ENCODE assay signal across 19 cellular contexts in the genomic region with DNA sequence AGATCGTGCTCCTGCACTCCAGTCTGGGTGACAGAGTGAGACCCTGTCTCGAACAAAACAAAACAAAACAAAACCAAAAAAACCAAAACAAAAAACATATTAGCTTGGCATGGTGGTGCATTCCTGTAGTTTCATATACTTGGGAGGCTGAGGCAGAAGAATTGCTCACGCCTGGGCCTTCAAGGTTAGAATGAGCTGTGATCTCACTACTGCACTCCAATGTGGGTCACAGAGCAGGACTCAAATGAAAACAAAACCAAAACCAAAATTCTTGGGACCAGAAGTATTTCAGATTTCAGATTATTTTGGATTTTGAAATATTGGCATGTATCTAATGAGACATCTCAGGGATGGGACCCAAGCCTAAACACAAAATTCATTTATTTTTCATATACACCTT.
"Had no signal": no experiment of that assay in that cellular context is flagged by ENCODE, and none has a peak within 500 bp of the region (broad histone marks: within the 10 kb centered on the region; RNA-seq: fewer than 3 reads in every experiment).

No MANE protein-coding gene starts in this region.

- H3K4me2 ChIP-seq: PC-9 had no signal

- H3K4me3 ChIP-seq: PC-9, Peyer's patch, SJCRH30 had no signal

- H2AFZ ChIP-seq: PC-9 had no signal

- H3K4me1 ChIP-seq: Peyer's patch had no signal

- H3K9me3 ChIP-seq: Peyer's patch, SJCRH30 had no signal

- ATAC-seq: Right ventricle myocardium inferior, SK-N-SH treated with all-trans-retinoic acid at 6 μM for 48 hours had no signal

- H3K36me3 ChIP-seq: Peyer's patch, SJCRH30 had no signal

- DNase-seq: KBM-7, NCI-H1092, NCI-H1105 treated with DMSO at 0.1 percent for 48 hours, NCI-H1417 treated with DMSO at 0.1 percent for 48 hours, NCI-H146, NCI-H1694 treated with DMSO at 0.1 percent for 48 hours, NCI-H1930, NCI-H2081, NCI-H2107, NCI-H2227 treated with DMSO at 0.1 percent for 48 hours, NCI-H524, NCI-H526 treated with DMSO at 0.1 percent for 48 hours, NCI-H748 treated with DMSO at 0.1 percent for 48 hours, PC-9, Peyer's patch, SHP77 treated with DMSO at 0.1 percent for 48 hours, SJCRH30 had no signal

- H3K27ac ChIP-seq: PC-9, Peyer's patch, SJCRH30 had no signal

- H3K27me3 ChIP-seq: Peyer's patch, SJCRH30 had no signal
